ENCODE assay signal across 8 cellular contexts in the genomic region with DNA sequence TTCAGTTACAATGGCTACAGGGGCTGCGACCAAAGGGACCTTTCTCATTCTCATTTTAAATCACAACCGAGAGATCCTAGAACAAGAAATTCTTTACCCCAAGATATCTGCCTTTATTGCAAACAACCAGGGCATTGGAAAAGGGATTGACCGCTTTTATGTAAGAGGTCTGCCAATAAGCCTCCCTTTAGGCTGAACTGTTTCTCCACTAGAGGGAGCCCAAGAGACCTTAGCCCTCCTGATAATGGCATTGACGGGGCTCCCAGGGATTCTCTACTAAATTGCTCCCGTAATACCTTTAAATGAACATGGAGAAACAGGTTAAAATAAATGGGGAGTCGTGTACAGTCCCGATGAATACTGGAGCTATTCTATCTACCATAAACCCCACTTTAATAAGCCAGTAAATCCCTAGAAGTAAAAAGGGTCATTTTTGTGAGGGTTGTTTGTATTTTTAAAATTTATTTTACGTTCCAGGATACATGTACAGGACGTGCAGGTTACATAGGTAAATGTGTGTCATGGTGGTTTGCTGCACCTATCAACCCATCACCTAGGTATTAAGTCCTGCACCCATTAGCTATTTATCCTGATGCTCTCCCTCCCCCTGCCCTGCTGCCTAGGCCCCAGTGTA. TPM values are rescaled to one million over a fixed set of nuclear protein-coding genes. Genes with fewer than 3 reads are reported as not detected.
A peak's percentile ranks its signal among the peaks of the same experiment; 100 is the strongest.
DNase-seq lines count a peak whose midpoint lies in the region; ATAC-seq and TF ChIP-seq lines count a peak whose summit lies in the region.

No MANE protein-coding gene starts in this region.

- intact Hi-C loops in CD4-positive, alpha-beta T cell (cut with DNase I, micrococcal nuclease) = loop anchor here (1.0 to 10.0 kb wide), 5 partner anchors 366 to 1059 kb away; no protein-coding TSS in a partner anchor

- peak in 6 of 10 experiments; percentile 7 to 15 (median 10) for DNase-seq in CD4-positive, alpha-beta T cell
- DNase-seq in NCI-H69 (lab: John Stamatoyannopoulos, UW) (peak; percentile 73), glomerular visceral epithelial cell (ENCODE audit: extremely low spot score) (peak; percentile 56), putamen (ENCODE audit: low spot score) (peak; percentile 29)
- peak; percentile 35 to 44 for DNase-seq in activated T-cell treated with anti-CD3 and anti-CD28 coated beads, Interleukin-2, amount 50 U/mL, for 72 hours
- no peak for DNase-seq in NK-92 treated with Interleukin-12 subunit alpha and Interleukin-12 subunit beta, amount 100 ng/mL, for 24 hours (lab: John Stamatoyannopoulos, UW)

- H3K9me3 ChIP-seq in CD4-positive, alpha-beta T cell (ENCODE audit: control insufficient read depth, low read length) = no peaks in the 10 kb centered on the region

- H3K27me3 ChIP-seq in CD4-positive, alpha-beta T cell (ENCODE audit: control insufficient read depth, insufficient read depth, low read length) = no peaks in the 10 kb centered on the region

- peak; percentile 81 for TF ChIP-seq CTCF in CD4-positive, alpha-beta T cell (IDR thresholded peaks at IDR 0.05)

- H3K27me3 Mint-ChIP-seq in CD4-positive, alpha-beta T cell = peaks cover 9% of the 10 kb centered on the region
- H3K27me3 Mint-ChIP-seq in activated T-cell treated with anti-CD3 and anti-CD28 coated beads, Interleukin-2, amount 50 U/mL, for 72 hours (ENCODE audit: low read depth) = no peaks in the 10 kb centered on the region

- no peak overlapping the region for H3K27ac Mint-ChIP-seq in CD4-positive, alpha-beta T cell
- no peak overlapping the region for H3K27ac Mint-ChIP-seq in activated T-cell treated with anti-CD3 and anti-CD28 coated beads, Interleukin-2, amount 50 U/mL, for 72 hours

- CTCF ChIA-PET in CD4-positive, alpha-beta T cell (lab: Charles Lee) = interaction anchor here (1.3 to 1.5 kb wide), 2 partner anchors 9 to 20 kb away, joined by 4 to 7 read pairs; no protein-coding TSS in a partner anchor

- no peak overlapping the region for H3K4me3 Mint-ChIP-seq in CD4-positive, alpha-beta T cell
- H3K4me3 Mint-ChIP-seq in activated T-cell treated with anti-CD3 and anti-CD28 coated beads, Interleukin-2, amount 50 U/mL, for 72 hours = no peak overlapping the region

- ATAC-seq in CD4-positive, alpha-beta T cell (ENCODE audit: poor library complexity) = no peak
- ATAC-seq in GM19023 (IDR thresholded peaks at IDR 0.05; ENCODE audit: unreplicated experiment) (peak; percentile 74), HG03565 (IDR thresholded peaks at IDR 0.05; ENCODE audit: unreplicated experiment) (peak; percentile 68)
- ATAC-seq in activated T-cell treated with anti-CD3 and anti-CD28 coated beads, Interleukin-2, amount 50 U/mL, for 72 hours (replicated peaks in 1 of 2) = peak; percentile 49

- H3K36me3 Mint-ChIP-seq in CD4-positive, alpha-beta T cell (ENCODE audit: low read depth) = no peaks in the 10 kb centered on the region
- no peaks in the 10 kb centered on the region for H3K36me3 Mint-ChIP-seq in activated T-cell treated with anti-CD3 and anti-CD28 coated beads, Interleukin-2, amount 50 U/mL, for 72 hours (ENCODE audit: insufficient read depth in 2 of 2)

- no peaks in the 10 kb centered on the region for H3K4me1 Mint-ChIP-seq in CD4-positive, alpha-beta T cell (ENCODE audit: low read depth)
- H3K4me1 Mint-ChIP-seq in activated T-cell treated with anti-CD3 and anti-CD28 coated beads, Interleukin-2, amount 50 U/mL, for 72 hours (ENCODE audit: low read depth) = no peaks in the 10 kb centered on the region

- H3K9me3 Mint-ChIP-seq in CD4-positive, alpha-beta T cell = no peaks in the 10 kb centered on the region
- H3K9me3 Mint-ChIP-seq in activated T-cell treated with anti-CD3 and anti-CD28 coated beads, Interleukin-2, amount 50 U/mL, for 72 hours = no peaks in the 10 kb centered on the region

- POLR2A ChIA-PET in CD4-positive, alpha-beta T cell (lab: Charles Lee) = no interaction called here

- H3K27ac ChIP-seq in CD4-positive, alpha-beta T cell (ENCODE audit: low read depth, low read length) = no peak overlapping the region

RNA-seq across cellular contexts. Expression of a gene that starts 7.5 kb away (rescaled TPM):
- total RNA-seq in CD4-positive, alpha-beta T cell = not detected
- total RNA-seq in activated T-cell treated with anti-CD3 and anti-CD28 coated beads, Interleukin-2, amount 50 U/mL, for 72 hours = not detected
